1 cellular context compared by ENCODE assay signal in the genomic region with DNA sequence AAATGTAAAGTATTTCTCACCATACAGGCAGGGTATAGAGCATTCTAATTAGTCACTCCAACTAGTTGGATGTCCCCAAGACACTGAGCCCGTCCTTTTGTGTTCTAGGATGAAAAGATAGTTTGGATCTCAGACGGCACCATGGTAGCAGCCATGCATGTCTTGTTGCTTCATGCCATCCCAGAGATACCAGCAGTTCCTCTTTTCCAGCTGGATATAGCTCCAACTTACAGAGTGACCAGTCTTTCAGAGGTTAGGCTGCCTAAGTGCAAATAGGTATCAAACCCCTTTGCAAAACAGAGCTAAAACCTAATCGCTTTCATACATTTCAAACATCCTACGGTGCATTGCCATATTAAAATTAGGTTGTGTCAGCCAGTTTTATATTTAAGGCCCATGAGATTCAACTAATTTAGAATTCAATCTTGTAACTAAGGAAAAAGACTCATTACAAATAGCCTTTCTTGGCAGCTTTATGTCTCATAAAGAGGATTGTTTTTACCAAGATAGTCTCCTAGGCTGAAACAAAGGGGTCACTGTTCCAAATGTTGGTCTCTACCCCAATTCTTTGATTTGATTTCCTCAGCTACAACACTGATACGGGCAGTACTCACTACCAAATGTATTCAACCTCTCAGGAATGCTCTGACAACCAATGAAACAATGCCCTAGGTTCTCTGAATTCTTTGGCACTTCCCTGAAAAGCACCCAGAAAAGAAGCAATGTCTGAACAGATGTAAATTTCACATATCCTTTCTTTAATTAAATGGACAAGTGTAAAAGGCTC.
TF ChIP-seq lines count a peak whose summit lies in the region.

No MANE protein-coding gene starts in this region.

TF ChIP-seq in K562, 482 proteins besides CTCF, POLR2A, EP300 and RAD21 (continued from another document):
- TF ChIP-seq, protein P1, sequence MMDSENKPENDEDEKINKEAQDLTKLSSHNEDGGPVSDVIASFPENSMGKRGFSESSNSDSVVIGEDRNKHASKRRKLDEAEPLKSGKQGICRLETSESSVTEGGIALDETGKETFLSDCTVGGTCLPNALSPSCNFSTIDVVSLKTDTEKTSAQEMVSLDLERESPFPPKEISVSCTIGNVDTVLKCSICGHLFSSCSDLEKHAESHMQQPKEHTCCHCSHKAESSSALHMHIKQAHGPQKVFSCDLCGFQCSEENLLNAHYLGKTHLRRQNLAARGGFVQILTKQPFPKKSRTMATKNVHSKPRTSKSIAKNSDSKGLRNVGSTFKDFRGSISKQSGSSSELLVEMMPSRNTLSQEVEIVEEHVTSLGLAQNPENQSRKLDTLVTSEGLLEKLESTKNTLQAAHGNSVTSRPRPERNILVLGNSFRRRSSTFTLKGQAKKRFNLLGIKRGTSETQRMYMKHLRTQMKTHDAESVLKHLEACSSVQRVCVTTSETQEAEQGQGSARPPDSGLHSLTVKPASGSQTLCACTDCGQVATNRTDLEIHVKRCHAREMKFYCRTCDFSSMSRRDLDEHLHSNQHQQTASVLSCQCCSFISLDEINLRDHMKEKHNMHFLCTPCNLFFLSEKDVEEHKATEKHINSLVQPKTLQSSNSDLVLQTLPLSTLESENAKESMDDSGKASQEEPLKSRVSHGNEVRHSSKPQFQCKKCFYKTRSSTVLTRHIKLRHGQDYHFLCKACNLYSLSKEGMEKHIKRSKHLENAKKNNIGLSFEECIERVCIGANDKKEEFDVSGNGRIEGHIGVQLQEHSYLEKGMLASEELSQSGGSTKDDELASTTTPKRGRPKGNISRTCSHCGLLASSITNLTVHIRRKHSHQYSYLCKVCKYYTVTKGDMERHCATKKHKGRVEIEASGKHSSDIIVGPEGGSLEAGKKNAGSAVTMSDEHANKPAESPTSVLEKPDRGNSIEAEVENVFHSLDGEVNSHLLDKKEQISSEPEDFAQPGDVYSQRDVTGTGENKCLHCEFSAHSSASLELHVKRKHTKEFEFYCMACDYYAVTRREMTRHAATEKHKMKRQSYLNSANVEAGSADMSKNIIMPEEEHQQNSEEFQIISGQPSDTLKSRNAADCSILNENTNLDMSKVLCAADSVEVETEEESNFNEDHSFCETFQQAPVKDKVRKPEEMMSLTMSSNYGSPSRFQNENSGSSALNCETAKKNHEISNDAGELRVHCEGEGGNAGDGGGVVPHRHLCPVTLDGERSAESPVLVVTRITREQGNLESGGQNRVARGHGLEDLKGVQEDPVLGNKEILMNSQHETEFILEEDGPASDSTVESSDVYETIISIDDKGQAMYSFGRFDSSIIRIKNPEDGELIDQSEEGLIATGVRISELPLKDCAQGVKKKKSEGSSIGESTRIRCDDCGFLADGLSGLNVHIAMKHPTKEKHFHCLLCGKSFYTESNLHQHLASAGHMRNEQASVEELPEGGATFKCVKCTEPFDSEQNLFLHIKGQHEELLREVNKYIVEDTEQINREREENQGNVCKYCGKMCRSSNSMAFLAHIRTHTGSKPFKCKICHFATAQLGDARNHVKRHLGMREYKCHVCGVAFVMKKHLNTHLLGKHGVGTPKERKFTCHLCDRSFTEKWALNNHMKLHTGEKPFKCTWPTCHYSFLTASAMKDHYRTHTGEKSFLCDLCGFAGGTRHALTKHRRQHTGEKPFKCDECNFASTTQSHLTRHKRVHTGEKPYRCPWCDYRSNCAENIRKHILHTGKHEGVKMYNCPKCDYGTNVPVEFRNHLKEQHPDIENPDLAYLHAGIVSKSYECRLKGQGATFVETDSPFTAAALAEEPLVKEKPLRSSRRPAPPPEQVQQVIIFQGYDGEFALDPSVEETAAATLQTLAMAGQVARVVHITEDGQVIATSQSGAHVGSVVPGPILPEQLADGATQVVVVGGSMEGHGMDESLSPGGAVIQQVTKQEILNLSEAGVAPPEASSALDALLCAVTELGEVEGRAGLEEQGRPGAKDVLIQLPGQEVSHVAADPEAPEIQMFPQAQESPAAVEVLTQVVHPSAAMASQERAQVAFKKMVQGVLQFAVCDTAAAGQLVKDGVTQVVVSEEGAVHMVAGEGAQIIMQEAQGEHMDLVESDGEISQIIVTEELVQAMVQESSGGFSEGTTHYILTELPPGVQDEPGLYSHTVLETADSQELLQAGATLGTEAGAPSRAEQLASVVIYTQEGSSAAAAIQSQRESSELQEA (IDR thresholded peaks at IDR 0.05; ENCODE audit: low read depth), result no peak
TF ChIP-seq in K562: peak in this region for 1.
